Comparison of ENCODE assay signal across 22 cellular contexts in the genomic region with DNA sequence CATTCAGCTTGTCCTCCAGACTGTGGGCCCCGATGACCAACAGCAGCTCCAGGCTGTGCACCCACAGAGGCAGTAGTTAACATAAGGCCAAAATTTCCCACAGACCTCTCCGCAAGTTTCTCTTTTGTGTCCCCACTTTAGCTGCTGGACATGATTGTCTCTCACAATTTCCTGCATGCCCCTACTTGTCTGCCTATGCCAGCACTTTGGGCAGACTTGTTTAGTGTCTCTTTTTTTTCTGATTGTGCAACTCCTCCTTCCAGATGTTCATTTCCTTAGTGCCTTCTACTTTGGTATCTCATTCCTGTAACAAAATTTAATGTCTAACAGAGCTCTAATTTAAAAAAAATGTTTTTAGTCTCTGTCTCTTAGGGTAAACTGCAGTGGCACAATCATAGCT. TPM values are rescaled to one million over a fixed set of nuclear protein-coding genes. Genes with fewer than 3 reads are reported as not detected.
"Had no signal": no experiment of that assay in that cellular context is flagged by ENCODE, and none has a peak within 500 bp of the region (broad histone marks: within the 10 kb centered on the region; RNA-seq: fewer than 3 reads in every experiment).

No MANE protein-coding gene starts in this region.

- H3K4me3 ChIP-seq: colonic mucosa, esophagus muscularis mucosa, hepatocyte, mucosa of descending colon, spleen, tibial artery, upper lobe of left lung, uterus had no signal

- H3K27ac Mint-ChIP-seq: stimulated activated memory B cell treated with anti-CD40 and anti-IgM and Interleukin-4, amounts not matched to agents 10 μg/mL and 1 μg/mL and 100 μg/mL, for 72 hours; stimulated activated naive CD8-positive, alpha-beta T cell treated with anti-CD3 and anti-CD28 coated beads, Interleukin-15, Interleukin-2, amounts not matched to agents 100 ng/mL and 50 ng/mL, for 24 hours had no signal

- H3K9me3 Mint-ChIP-seq: naive thymus-derived CD8-positive, alpha-beta T cell; stimulated activated memory B cell treated with anti-CD40 and anti-IgM and Interleukin-4, amounts not matched to agents 10 μg/mL and 1 μg/mL and 100 μg/mL, for 72 hours; stimulated activated naive CD8-positive, alpha-beta T cell treated with anti-CD3 and anti-CD28 coated beads, Interleukin-15, Interleukin-2, amounts not matched to agents 100 ng/mL and 50 ng/mL, for 24 hours had no signal

- H3K36me3 ChIP-seq: colonic mucosa, esophagus muscularis mucosa, spleen, tibial artery, upper lobe of left lung, uterus had no signal

- H3K36me3 Mint-ChIP-seq: stimulated activated memory B cell treated with anti-CD40 and anti-IgM and Interleukin-4, amounts not matched to agents 10 μg/mL and 1 μg/mL and 100 μg/mL, for 72 hours had no signal

- ATAC-seq: left cardiac atrium; mucosa of descending colon; naive thymus-derived CD8-positive, alpha-beta T cell; sciatic nerve; stimulated activated memory B cell treated with anti-CD40 and anti-IgM and Interleukin-4, amounts not matched to agents 10 μg/mL and 1 μg/mL and 100 μg/mL, for 72 hours had no signal

- DNase-seq: colonic mucosa; effector CD4-positive, alpha-beta T cell; foreskin melanocyte; head of caudate nucleus; kidney; left cardiac atrium; mucosa of descending colon; naive thymus-derived CD8-positive, alpha-beta T cell; posterior cingulate gyrus; spleen; stimulated activated CD4-positive, alpha-beta T cell treated with anti-CD3 and anti-CD28 coated beads, Interleukin-15, amount 100 ng/mL, for 24 hours; stimulated activated CD4-positive, alpha-beta T cell treated with anti-CD3 and anti-CD28 coated beads, Interleukin-1b, Interleukin-23, amount 100 ng/mL, for 48 hours; stimulated activated CD4-positive, alpha-beta T cell treated with anti-CD3 and anti-CD28 coated beads, Interleukin-4, amount 100 ng/mL, for 24 hours; tibial artery; upper lobe of left lung; uterus had no signal

- H3K27me3 ChIP-seq: colonic mucosa, esophagus muscularis mucosa, tibial artery, upper lobe of left lung, uterus had no signal

- H3K4me3 Mint-ChIP-seq: naive thymus-derived CD8-positive, alpha-beta T cell; stimulated activated memory B cell treated with anti-CD40 and anti-IgM and Interleukin-4, amounts not matched to agents 10 μg/mL and 1 μg/mL and 100 μg/mL, for 72 hours; stimulated activated naive CD8-positive, alpha-beta T cell treated with anti-CD3 and anti-CD28 coated beads, Interleukin-15, Interleukin-2, amounts not matched to agents 100 ng/mL and 50 ng/mL, for 24 hours had no signal

- H3K4me1 ChIP-seq: colonic mucosa, esophagus muscularis mucosa, spleen, tibial artery, upper lobe of left lung, uterus had no signal

- H3K27ac ChIP-seq: colonic mucosa, esophagus muscularis mucosa, hepatocyte, spleen, tibial artery, upper lobe of left lung, uterus had no signal

- H3K4me1 Mint-ChIP-seq: stimulated activated memory B cell treated with anti-CD40 and anti-IgM and Interleukin-4, amounts not matched to agents 10 μg/mL and 1 μg/mL and 100 μg/mL, for 72 hours had no signal

- H3K9me3 ChIP-seq: colonic mucosa, mucosa of descending colon, tibial artery, upper lobe of left lung, uterus had no signal

RNA-seq across cellular contexts. Expression of a gene that starts 23.8 kb away (rescaled TPM):
- total RNA-seq: naive thymus-derived CD8-positive, alpha-beta T cell; osteocyte had no signal
- polyA plus RNA-seq: naive thymus-derived CD8-positive, alpha-beta T cell had no signal
